Comparison of ENCODE assay signal across 17 cellular contexts in the genomic region with DNA sequence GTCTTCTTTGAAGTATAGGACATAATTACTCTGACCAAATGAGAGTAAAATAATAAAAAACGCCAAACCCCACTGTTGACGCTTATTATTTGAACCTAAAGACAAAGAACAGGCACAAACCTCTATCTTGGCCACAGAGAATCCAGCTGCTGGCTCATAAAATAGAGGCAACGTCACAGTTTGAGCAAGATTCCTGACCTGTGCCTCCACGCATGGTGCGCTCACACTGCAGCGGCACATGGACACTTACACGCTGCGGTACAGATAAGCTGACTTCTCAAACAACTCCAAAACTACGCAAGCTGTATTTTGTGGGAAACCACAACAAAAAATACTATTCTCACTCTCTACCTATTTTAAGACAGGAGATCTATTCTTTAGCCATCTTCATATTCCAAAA. TPM values are rescaled to one million over a fixed set of nuclear protein-coding genes. Genes with fewer than 3 reads are reported as not detected.
DNase-seq lines count a peak whose midpoint lies in the region; ATAC-seq, FAIRE-seq and TF ChIP-seq lines count a peak whose summit lies in the region.
"Had no signal": no experiment of that assay in that cellular context is flagged by ENCODE, and none has a peak within 500 bp of the region (broad histone marks: within the 10 kb centered on the region; RNA-seq: fewer than 3 reads in every experiment).

No MANE protein-coding gene starts in this region.

- peaks cover 4 to 35% of the 10 kb centered on the region in 2 experiments for H3K36me3 ChIP-seq in GM12878 (ENCODE audit: control insufficient read depth in 2 of 2, insufficient read depth in 2 of 2, low read length in 1 of 2)

- no peak overlapping the region for H3K27ac ChIP-seq in GM12878 (ENCODE audit: control insufficient read depth, insufficient read depth)
- H3K27ac ChIP-seq: 22Rv1, HL-60 had no signal

- POLR2A ChIA-PET in GM12878 (lab: Charles Lee): no interaction called here

- H3K9ac ChIP-seq in GM12878 (ENCODE audit: control insufficient read depth, insufficient read depth, low read length): no peak overlapping the region

- intact Hi-C loops in GM12878 (cut with micrococcal nuclease; ENCODE audit: unreplicated experiment) (no loop called here), sciatic nerve (cut with DNase I) (no loop called here)

- 98% methylated on average over 9 of the region's 9 CpGs for WGBS in GM12878 (ENCODE audit: insufficient coverage, insufficient replicate concordance, low lambda C conversion rate, missing lambda C conversion rate)

- SMC1A ChIA-PET in GM12878 (lab: Charles Lee; ENCODE audit: uncharacterized antibody, unreplicated experiment): no interaction called here

- BruUV-seq in GM12878 (replicated peaks; lab: Mats Ljungman, UMichigan): no TSS peak

- ATAC-seq in activated CD8-positive, alpha-beta memory T cell treated with anti-CD3 and anti-CD28 coated beads, Interleukin-2, amount 10 ng/mL, durations not matched to agents 7 days and 5 days: no peak
- ATAC-seq in GM12878 (no peak), sciatic nerve (no peak), HG02870 (IDR thresholded peaks at IDR 0.05; ENCODE audit: unreplicated experiment) (no peak)
- ATAC-seq: HCT116 had no signal

- no peaks in the 10 kb centered on the region; the same call in 1 of the 2 replicates for H4K20me1 ChIP-seq in GM12878 (ENCODE audit: control insufficient read depth, insufficient read depth)

- H3K9me3 Mint-ChIP-seq in activated CD8-positive, alpha-beta memory T cell treated with anti-CD3 and anti-CD28 coated beads, Interleukin-2, amount 10 ng/mL, durations not matched to agents 7 days and 5 days (ENCODE audit: low read depth): no peaks in the 10 kb centered on the region
- H3K9me3 Mint-ChIP-seq: CD14-positive monocyte; CD8-positive, alpha-beta memory T cell had no signal

- no peaks in the 10 kb centered on the region for H3K27me3 Mint-ChIP-seq in activated CD8-positive, alpha-beta memory T cell treated with anti-CD3 and anti-CD28 coated beads, Interleukin-2, amount 10 ng/mL, durations not matched to agents 7 days and 5 days
- H3K27me3 Mint-ChIP-seq: CD8-positive, alpha-beta memory T cell had no signal

- peaks cover 27% of the 10 kb centered on the region for H3K36me3 Mint-ChIP-seq in activated CD8-positive, alpha-beta memory T cell treated with anti-CD3 and anti-CD28 coated beads, Interleukin-2, amount 10 ng/mL, durations not matched to agents 7 days and 5 days

- peak overlapping the region; percentile 16 for H3K27ac Mint-ChIP-seq in activated CD8-positive, alpha-beta memory T cell treated with anti-CD3 and anti-CD28 coated beads, Interleukin-2, amount 10 ng/mL, durations not matched to agents 7 days and 5 days

- CTCF ChIA-PET in activated CD8-positive, alpha-beta memory T cell treated with anti-CD3 and anti-CD28 coated beads, Interleukin-2, amount 10 ng/mL, durations not matched to agents 7 days and 5 days (lab: Charles Lee): no interaction called here
- CTCF ChIA-PET in GM12878 (lab: Yijun Ruan, JAX): no interaction called here

- no peak for TF ChIP-seq CTCF in GM12878 (IDR thresholded peaks at IDR 0.05 in 2 of 3, conservative IDR thresholded peaks at IDR 0.05 in 1 of 3; ENCODE audit: control insufficient read depth in 2 of 3, extremely low read depth in 1 of 3, insufficient read depth in 1 of 3, low read depth in 3 of 3, low read length in 3 of 3)

- in situ Hi-C loops in GM12878 (cut with MboI): no loop called here

- TF ChIP-seq RAD21 in GM12878 (IDR thresholded peaks at IDR 0.05; ENCODE audit: insufficient read depth, low read depth, low read length): no peak

- TF ChIP-seq POLR2A in GM12878 (IDR thresholded peaks at IDR 0.05; ENCODE audit: low read depth, low read length): no peak

- H3K79me2 ChIP-seq in GM12878 (ENCODE audit: control insufficient read depth, insufficient read depth, low read length): no peaks in the 10 kb centered on the region

- no peak for TF ChIP-seq EP300 in GM12878 (IDR thresholded peaks at IDR 0.05; ENCODE audit: borderline replicate concordance in 1 of 2, control insufficient read depth in 1 of 2, low read depth in 2 of 2, low read length in 2 of 2)

- no peak overlapping the region for H3K4me3 Mint-ChIP-seq in activated CD8-positive, alpha-beta memory T cell treated with anti-CD3 and anti-CD28 coated beads, Interleukin-2, amount 10 ng/mL, durations not matched to agents 7 days and 5 days
- H3K4me3 Mint-ChIP-seq: CD14-positive monocyte; CD8-positive, alpha-beta memory T cell had no signal

- H3K9me3 ChIP-seq in GM12878 (replicated peaks; ENCODE audit: control insufficient read depth, insufficient read depth, low read length): no peaks in the 10 kb centered on the region
- H3K9me3 ChIP-seq: Caco-2 had no signal

- H2AFZ ChIP-seq in GM12878 (ENCODE audit: control insufficient read depth, low read depth, low read length): no peak overlapping the region

- RAD21 ChIA-PET in GM12878 (lab: Charles Lee; ENCODE audit: unreplicated experiment): no interaction called here

- H3K27me3 ChIP-seq in GM12878 (replicated peaks in 1 of 2; ENCODE audit: control insufficient read depth in 2 of 2, insufficient read depth in 2 of 2, low read length in 1 of 2): no peaks in the 10 kb centered on the region

- H3K4me3 ChIP-seq in GM12878: no peak overlapping the region

- no peak for DNase-seq in activated CD8-positive, alpha-beta memory T cell treated with anti-CD3 and anti-CD28 coated beads, Interleukin-2, amount 10 ng/mL, durations not matched to agents 7 days and 5 days
- no peak for DNase-seq in activated CD8-positive, alpha-beta memory T cell treated with anti-CD3 and anti-CD28 coated beads, Interleukin-2, amount 50 U/mL, for 4 hours
- DNase-seq in GM12878 (ENCODE audit: low read depth, low spot score): no peak
- DNase-seq in mesenteric fat pad (ENCODE audit: low spot score): peak; percentile 43
- DNase-seq in sciatic nerve (ENCODE audit: low spot score): peak; percentile 33
- DNase-seq in NCI-H2081 treated with DMSO at 0.1 percent for 48 hours (lab: John Stamatoyannopoulos, UW): no peak
- DNase-seq in germinal center (ENCODE audit: low spot score): no peak
- DNase-seq: Caco-2; CD8-positive, alpha-beta memory T cell; DND-41; GDM1 had no signal

- H3K4me2 ChIP-seq in GM12878 (ENCODE audit: control insufficient read depth, insufficient read depth): no peak overlapping the region

- no peaks in the 10 kb centered on the region for H3K4me1 ChIP-seq in GM12878 (ENCODE audit: control insufficient read depth, insufficient read depth, low read length)
- H3K4me1 ChIP-seq: Caco-2 had no signal

- H3K4me1 Mint-ChIP-seq in activated CD8-positive, alpha-beta memory T cell treated with anti-CD3 and anti-CD28 coated beads, Interleukin-2, amount 10 ng/mL, durations not matched to agents 7 days and 5 days: no peaks in the 10 kb centered on the region
- H3K4me1 Mint-ChIP-seq: CD14-positive monocyte had no signal

- FAIRE-seq in GM12878 (lab: Jason Lieb, UNC): no peak
- FAIRE-seq: GM19239 had no signal

TF ChIP-seq in GM12878, 131 proteins besides CTCF, POLR2A, EP300 and RAD21:
- no peak for TF ChIP-seq TCF3 (IDR thresholded peaks at IDR 0.05; ENCODE audit: borderline replicate concordance, insufficient read depth, low read depth, low read length)
- TF ChIP-seq, protein P1, sequence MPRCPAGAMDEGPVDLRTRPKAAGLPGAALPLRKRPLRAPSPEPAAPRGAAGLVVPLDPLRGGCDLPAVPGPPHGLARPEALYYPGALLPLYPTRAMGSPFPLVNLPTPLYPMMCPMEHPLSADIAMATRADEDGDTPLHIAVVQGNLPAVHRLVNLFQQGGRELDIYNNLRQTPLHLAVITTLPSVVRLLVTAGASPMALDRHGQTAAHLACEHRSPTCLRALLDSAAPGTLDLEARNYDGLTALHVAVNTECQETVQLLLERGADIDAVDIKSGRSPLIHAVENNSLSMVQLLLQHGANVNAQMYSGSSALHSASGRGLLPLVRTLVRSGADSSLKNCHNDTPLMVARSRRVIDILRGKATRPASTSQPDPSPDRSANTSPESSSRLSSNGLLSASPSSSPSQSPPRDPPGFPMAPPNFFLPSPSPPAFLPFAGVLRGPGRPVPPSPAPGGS (IDR thresholded peaks at IDR 0.05; ENCODE audit: borderline replicate concordance, insufficient read depth, low read depth, low read length, poor library complexity, severe bottlenecking): peak; percentile 55

RNA-seq across cellular contexts. Expression of a gene that starts 38.8 kb away (rescaled TPM):
- 100 to 1,000 TPM; 147 to 193 TPM for total RNA-seq in activated CD8-positive, alpha-beta memory T cell treated with anti-CD3 and anti-CD28 coated beads, Interleukin-2, amount 10 ng/mL, durations not matched to agents 7 days and 5 days
- total RNA-seq in GM12878 (2013; cell fraction: nucleolus; rRNA removed): 133 and 136 TPM in 2 replicates
- total RNA-seq in GM12878 (2014; rRNA removed): 308 and 442 TPM in 2 replicates
- 102 and 111 TPM in 2 replicates for total RNA-seq in GM12878 (2014; rRNA removed; fragmentation: Illumina TruSeq; extraction: Trizol)
- 287 and 303 TPM in 2 replicates for total RNA-seq in GM12878 (2021)
- polyA plus RNA-seq in GM12878 (2011; ENCODE audit: low read depth): 68.0 TPM
- 106 and 262 TPM in 2 replicates for polyA plus RNA-seq in GM12878 (2011; rRNA removed)
- 226 and 259 TPM in 2 replicates for polyA plus RNA-seq in GM12878 (2011; cell fraction: cytosol; rRNA removed)
- polyA plus RNA-seq in GM12878 (2011; cell fraction: nucleus; rRNA removed): 396 and 407 TPM in 2 replicates
- 133 and 169 TPM in 2 replicates for polyA plus RNA-seq in GM12878 (2012)
- 112 and 214 TPM in 2 replicates for polyA plus RNA-seq in GM12878 (2014; fragmentation: Illumina TruSeq; extraction: Trizol)
- polyA plus RNA-seq in GM12878 (2014; fragmentation: Nextera tagmentation; extraction: Ambion mirVana): 10 to 100 TPM; 16.3 to 60.3 TPM
- 238 and 391 TPM in 2 replicates for polyA plus RNA-seq in GM12878 (2014; rRNA removed)
- 100 to 1,000 TPM; 243 to 265 TPM for polyA plus RNA-seq in GM12878 (2016; fragmentation: Nextera tagmentation; extraction: Ambion mirVana)
- 273 and 287 TPM in 2 replicates for polyA minus RNA-seq in GM12878 (2011; rRNA and poly(A)+ RNA removed)
- 68.3 and 93.6 TPM in 2 replicates for polyA minus RNA-seq in GM12878 (2011; cell fraction: cytosol; rRNA and poly(A)+ RNA removed)
- polyA minus RNA-seq in GM12878 (2011; cell fraction: nucleus; rRNA and poly(A)+ RNA removed): 79.7 and 130 TPM in 2 replicates
- 85.9 TPM for total RNA-seq in mesenteric fat pad
- 73.6 TPM for total RNA-seq in sciatic nerve

Comparison
In these comparisons a context has a peak if more than half of its experiments do, and no peak if none do; other contexts are left out.
1. DNase-seq: peak in mesenteric fat pad (single experiment) and sciatic nerve (single experiment); none in activated CD8-positive, alpha-beta memory T cell treated with anti-CD3 and anti-CD28 coated beads, Interleukin-2, amount 10 ng/mL, durations not matched to agents 7 days and 5 days (single experiment), activated CD8-positive, alpha-beta memory T cell treated with anti-CD3 and anti-CD28 coated beads, Interleukin-2, amount 50 U/mL, for 4 hours (single experiment), GM12878 (single experiment), NCI-H2081 treated with DMSO at 0.1 percent for 48 hours (single experiment) and germinal center (single experiment).